In genomic region chr11:96033054-96033453, GRCh38 we compare ENCODE assay signal across 27 cellular contexts.
DNase-seq lines count a peak whose midpoint lies in the region; TF ChIP-seq lines count a peak whose summit lies in the region.
"Had no signal": no experiment of that assay in that cellular context is flagged by ENCODE, and none has a peak within 500 bp of the region (broad histone marks: within the 10 kb centered on the region; RNA-seq: fewer than 3 reads in every experiment).

No MANE protein-coding gene starts in this region.

- no peaks in the 10 kb centered on the region for H3K27me3 Mint-ChIP-seq in nephron (ENCODE audit: low read depth)
- H3K27me3 Mint-ChIP-seq in nephron progenitor cell (ENCODE audit: low read depth, poor library complexity): no peaks in the 10 kb centered on the region
- H3K27me3 Mint-ChIP-seq: activated B cell treated with CpG ODN at 0.5 μM for 24 hours; activated CD4-positive, alpha-beta T cell treated with anti-CD3 and anti-CD28 coated beads, Interleukin-2, amount 10 ng/mL, durations not matched to agents 7 days and 5 days; CD4-positive, alpha-beta memory T cell; progenitor cell of endocrine pancreas had no signal

- H3K4me1 Mint-ChIP-seq in nephron: peaks cover 47% of the 10 kb centered on the region
- H3K4me1 Mint-ChIP-seq in nephron progenitor cell: peaks cover 67% of the 10 kb centered on the region

- no peak overlapping the region for H3K4me3 ChIP-seq in fibroblast of the aortic adventitia (ENCODE audit: low read depth, low read length)
- H3K4me3 ChIP-seq: body of pancreas, gastroesophageal sphincter, stomach, tibial artery had no signal

- DNase-seq in EH (ENCODE audit: low read depth): peak; percentile 27
- peak; percentile 45 for DNase-seq in RPMI7951 (ENCODE audit: low read depth)
- DNase-seq in fibroblast of the aortic adventitia (ENCODE audit: low read depth): peak; percentile 29
- no peak for DNase-seq in GM19240 (ENCODE audit: insufficient read length, low spot score)
- DNase-seq in NCI-H1930 (lab: John Stamatoyannopoulos, UW): no peak
- no peak for DNase-seq in nephron progenitor cell
- no peak for DNase-seq in SHP77 treated with DMSO at 0.1 percent for 48 hours (lab: John Stamatoyannopoulos, UW)
- DNase-seq: activated B cell treated with CpG ODN at 0.5 μM for 24 hours; activated CD4-positive, alpha-beta T cell treated with anti-CD3 and anti-CD28 coated beads, Interleukin-2, amount 10 ng/mL, durations not matched to agents 7 days and 5 days; activated effector memory CD4-positive, alpha-beta T cell treated with Interleukin-2 at 50 U/mL for 16 hours; body of pancreas; CD4-positive, alpha-beta memory T cell; DMS 273 treated with DMSO at 0.1 percent for 48 hours; GOT3; Kasumi-1; left cardiac atrium; mesenchymal stem cell; NCI-H146; NCI-H2107; NCI-H748 treated with DMSO at 0.1 percent for 48 hours; stimulated activated CD4-positive, alpha-beta T cell treated with anti-CD3 and anti-CD28 coated beads, Interleukin-4, amount 100 ng/mL, for 1 hour; stomach; T-helper 1 cell; tibial artery had no signal

- H3K9me3 Mint-ChIP-seq in nephron: no peaks in the 10 kb centered on the region
- H3K9me3 Mint-ChIP-seq in nephron progenitor cell: no peaks in the 10 kb centered on the region
- H3K9me3 Mint-ChIP-seq: activated B cell treated with CpG ODN at 0.5 μM for 24 hours; activated CD4-positive, alpha-beta T cell treated with anti-CD3 and anti-CD28 coated beads, Interleukin-2, amount 10 ng/mL, durations not matched to agents 7 days and 5 days; CD4-positive, alpha-beta memory T cell had no signal

- H3K27ac Mint-ChIP-seq in nephron: peak overlapping the region; percentile 17 to 80 (median 26)
- no peak overlapping the region for H3K27ac Mint-ChIP-seq in nephron progenitor cell
- H3K27ac Mint-ChIP-seq: activated B cell treated with CpG ODN at 0.5 μM for 24 hours; activated CD4-positive, alpha-beta T cell treated with anti-CD3 and anti-CD28 coated beads, Interleukin-2, amount 10 ng/mL, durations not matched to agents 7 days and 5 days; progenitor cell of endocrine pancreas had no signal

- TF ChIP-seq CTCF in fibroblast of the aortic adventitia (IDR thresholded peaks at IDR 0.05; ENCODE audit: insufficient read depth, low read length) (no peak), nephron (IDR thresholded peaks at IDR 0.05; ENCODE audit: unreplicated experiment in 3 of 3) (no peak), nephron progenitor cell (IDR thresholded peaks at IDR 0.05) (no peak)

- H3K36me3 Mint-ChIP-seq in nephron (ENCODE audit: low read depth): peaks cover 11% of the 10 kb centered on the region
- peaks cover 14% of the 10 kb centered on the region for H3K36me3 Mint-ChIP-seq in nephron progenitor cell (ENCODE audit: low read depth)

- no peak overlapping the region for H3K4me3 Mint-ChIP-seq in nephron
- H3K4me3 Mint-ChIP-seq in nephron progenitor cell: no peak overlapping the region
- H3K4me3 Mint-ChIP-seq: activated B cell treated with CpG ODN at 0.5 μM for 24 hours; activated CD4-positive, alpha-beta T cell treated with anti-CD3 and anti-CD28 coated beads, Interleukin-2, amount 10 ng/mL, durations not matched to agents 7 days and 5 days; CD4-positive, alpha-beta memory T cell had no signal

Comparison
In these comparisons a context has a peak if more than half of its experiments do, and no peak if none do; other contexts are left out.
1. DNase-seq: peak in EH (single experiment), RPMI7951 (single experiment) and fibroblast of the aortic adventitia (single experiment); none in GM19240 (single experiment), NCI-H1930 (0 of 2), nephron progenitor cell (single experiment) and SHP77 treated with DMSO at 0.1 percent for 48 hours (single experiment).